Comparison of ENCODE assay signal across 1 cellular context in the genomic region with DNA sequence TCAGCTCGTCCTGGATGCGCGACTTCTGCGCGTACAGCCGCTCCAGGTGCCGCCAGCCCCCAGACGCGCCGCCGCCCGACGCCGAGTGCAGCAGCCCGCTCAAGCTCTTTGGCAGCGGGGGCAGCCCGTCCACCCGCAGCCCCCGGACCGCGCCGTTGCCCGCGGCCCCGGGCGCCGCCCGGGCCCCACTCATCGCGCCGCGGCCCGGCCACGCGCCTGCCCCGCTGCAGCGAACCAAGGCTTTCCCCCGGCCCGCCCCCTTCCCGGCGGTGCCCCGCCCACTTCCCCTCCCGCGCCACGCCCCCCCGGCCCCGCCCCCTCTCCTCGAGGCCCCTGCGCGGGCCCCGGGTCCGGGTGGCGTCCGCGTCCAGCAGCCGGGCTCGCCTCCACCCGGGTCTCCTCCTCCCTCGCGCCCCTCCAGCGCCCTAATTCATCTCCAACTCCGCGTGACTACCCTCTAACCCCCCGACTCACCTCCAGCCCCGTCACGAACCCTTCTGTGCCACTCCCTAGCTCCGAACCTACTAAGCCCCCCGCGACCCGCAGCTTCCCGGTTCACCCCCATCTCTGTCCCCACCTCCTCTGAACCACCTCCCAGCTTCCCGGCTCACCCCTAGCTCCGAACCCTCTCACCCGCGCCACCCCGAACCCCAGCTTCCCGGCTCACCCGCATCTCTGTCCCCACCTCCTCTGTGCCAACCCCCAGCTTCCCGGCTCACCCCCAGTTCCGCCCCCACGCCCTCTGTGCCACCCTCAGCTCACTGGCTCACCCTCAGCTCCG.
TF ChIP-seq lines count a peak whose summit lies in the region.

A gene (minus strand): TSS at position 236 of the 781 bp plus-strand sequence. CDS start 43 bp downstream, at position 193.

TF ChIP-seq in HEK293, 187 proteins besides CTCF, POLR2A, EP300 and RAD21 (continued from another document):
- TF ChIP-seq, protein P1, sequence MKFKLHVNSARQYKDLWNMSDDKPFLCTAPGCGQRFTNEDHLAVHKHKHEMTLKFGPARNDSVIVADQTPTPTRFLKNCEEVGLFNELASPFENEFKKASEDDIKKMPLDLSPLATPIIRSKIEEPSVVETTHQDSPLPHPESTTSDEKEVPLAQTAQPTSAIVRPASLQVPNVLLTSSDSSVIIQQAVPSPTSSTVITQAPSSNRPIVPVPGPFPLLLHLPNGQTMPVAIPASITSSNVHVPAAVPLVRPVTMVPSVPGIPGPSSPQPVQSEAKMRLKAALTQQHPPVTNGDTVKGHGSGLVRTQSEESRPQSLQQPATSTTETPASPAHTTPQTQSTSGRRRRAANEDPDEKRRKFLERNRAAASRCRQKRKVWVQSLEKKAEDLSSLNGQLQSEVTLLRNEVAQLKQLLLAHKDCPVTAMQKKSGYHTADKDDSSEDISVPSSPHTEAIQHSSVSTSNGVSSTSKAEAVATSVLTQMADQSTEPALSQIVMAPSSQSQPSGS (tag by site-specific recombination; IDR thresholded peaks at IDR 0.05; ENCODE audit: low read depth): no peak
- TF ChIP-seq SP2 (tag by site-specific recombination; IDR thresholded peaks at IDR 0.05) (no peak), ZNF555 (tag by site-specific recombination; conservative IDR thresholded peaks at IDR 0.05) (no peak), ZNF529 (tag by site-specific recombination; IDR thresholded peaks at IDR 0.05; ENCODE audit: insufficient replicate concordance) (no peak), ZNF10 (tag by site-specific recombination; IDR thresholded peaks at IDR 0.05) (no peak), ZNF670 (tag by site-specific recombination; IDR thresholded peaks at IDR 0.05; ENCODE audit: low read depth) (no peak), ZNF785 (tag by site-specific recombination; IDR thresholded peaks at IDR 0.05) (no peak; the same call in 1 of the 2 replicates), SCRT2 (tag by site-specific recombination; IDR thresholded peaks at IDR 0.05) (no peak), ZNF19 (tag by site-specific recombination; IDR thresholded peaks at IDR 0.05; ENCODE audit: low read depth) (no peak), TCF7L2 (IDR thresholded peaks at IDR 0.05; ENCODE audit: borderline replicate concordance, low read depth, low read length) (no peak), EGR2 (tag by site-specific recombination; IDR thresholded peaks at IDR 0.05; ENCODE audit: low read depth) (no peak), SP3 (tag by site-specific recombination; IDR thresholded peaks at IDR 0.05) (no peak; the same call in 1 of the 2 replicates), ZNF571 (tag by site-specific recombination; IDR thresholded peaks at IDR 0.05) (no peak; the same call in 1 of the 2 replicates), SP7 (tag by site-specific recombination; IDR thresholded peaks at IDR 0.05) (peak; percentile 78), ZNF138 (tag by site-specific recombination; IDR thresholded peaks at IDR 0.05; ENCODE audit: borderline replicate concordance) (no peak), ZNF169 (tag by site-specific recombination; IDR thresholded peaks at IDR 0.05) (no peak; the same call in 1 of the 2 replicates), ZNF221 (tag by site-specific recombination; IDR thresholded peaks at IDR 0.05; ENCODE audit: borderline replicate concordance) (no peak), BCL11B (tag by site-specific recombination; IDR thresholded peaks at IDR 0.05; ENCODE audit: low read depth) (no peak; the same call in 1 of the 2 replicates), ZBTB17 (tag by site-specific recombination; IDR thresholded peaks at IDR 0.05) (no peak), WT1 (tag by site-specific recombination; IDR thresholded peaks at IDR 0.05) (peak; percentile 76), MYNN (tag by site-specific recombination; IDR thresholded peaks at IDR 0.05; ENCODE audit: borderline replicate concordance) (no peak), ZNF292 (tag by site-specific recombination; IDR thresholded peaks at IDR 0.05; ENCODE audit: borderline replicate concordance, low read depth) (no peak), MEIS1 (CRISPR knock-in tag; IDR thresholded peaks at IDR 0.05; ENCODE audit: borderline replicate concordance) (0 out of 2 replicates have a peak, but pooled peaks have one; percentile 10), ZNF560 (tag by site-specific recombination; IDR thresholded peaks at IDR 0.05; ENCODE audit: borderline replicate concordance) (no peak), ZNF610 (tag by site-specific recombination; IDR thresholded peaks at IDR 0.05; ENCODE audit: borderline replicate concordance) (peak; percentile 51), SCRT1 (tag by site-specific recombination; IDR thresholded peaks at IDR 0.05; ENCODE audit: borderline replicate concordance) (no peak), ZNF423 (tag by site-specific recombination; IDR thresholded peaks at IDR 0.05) (no peak; the same call in 1 of the 2 replicates), ZNF239 (tag by site-specific recombination; IDR thresholded peaks at IDR 0.05) (no peak), ZNF473 (tag by site-specific recombination; IDR thresholded peaks at IDR 0.05) (peak; percentile 69; the same call in 1 of the 2 replicates), ZNF626 (tag by site-specific recombination; IDR thresholded peaks at IDR 0.05) (peak; percentile 54; the same call in 1 of the 2 replicates), KLF1 (tag by site-specific recombination; IDR thresholded peaks at IDR 0.05) (peak; percentile 57), ZNF391 (tag by site-specific recombination; IDR thresholded peaks at IDR 0.05; ENCODE audit: borderline replicate concordance, low read depth) (peak; percentile 84; the same call in 1 of the 2 replicates), ZNF335 (tag by site-specific recombination; conservative IDR thresholded peaks at IDR 0.05) (peak; percentile 95), ZNF843 (tag by site-specific recombination; IDR thresholded peaks at IDR 0.05) (peak; percentile 71; the same call in 1 of the 2 replicates)
- TF ChIP-seq, protein P2, sequence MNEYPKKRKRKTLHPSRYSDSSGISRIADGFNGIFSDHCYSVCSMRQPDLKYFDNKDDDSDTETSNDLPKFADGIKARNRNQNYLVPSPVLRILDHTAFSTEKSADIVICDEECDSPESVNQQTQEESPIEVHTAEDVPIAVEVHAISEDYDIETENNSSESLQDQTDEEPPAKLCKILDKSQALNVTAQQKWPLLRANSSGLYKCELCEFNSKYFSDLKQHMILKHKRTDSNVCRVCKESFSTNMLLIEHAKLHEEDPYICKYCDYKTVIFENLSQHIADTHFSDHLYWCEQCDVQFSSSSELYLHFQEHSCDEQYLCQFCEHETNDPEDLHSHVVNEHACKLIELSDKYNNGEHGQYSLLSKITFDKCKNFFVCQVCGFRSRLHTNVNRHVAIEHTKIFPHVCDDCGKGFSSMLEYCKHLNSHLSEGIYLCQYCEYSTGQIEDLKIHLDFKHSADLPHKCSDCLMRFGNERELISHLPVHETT (tag by site-specific recombination; IDR thresholded peaks at IDR 0.05): no peak; the same call in 1 of the 2 replicates
- TF ChIP-seq, protein P3, sequence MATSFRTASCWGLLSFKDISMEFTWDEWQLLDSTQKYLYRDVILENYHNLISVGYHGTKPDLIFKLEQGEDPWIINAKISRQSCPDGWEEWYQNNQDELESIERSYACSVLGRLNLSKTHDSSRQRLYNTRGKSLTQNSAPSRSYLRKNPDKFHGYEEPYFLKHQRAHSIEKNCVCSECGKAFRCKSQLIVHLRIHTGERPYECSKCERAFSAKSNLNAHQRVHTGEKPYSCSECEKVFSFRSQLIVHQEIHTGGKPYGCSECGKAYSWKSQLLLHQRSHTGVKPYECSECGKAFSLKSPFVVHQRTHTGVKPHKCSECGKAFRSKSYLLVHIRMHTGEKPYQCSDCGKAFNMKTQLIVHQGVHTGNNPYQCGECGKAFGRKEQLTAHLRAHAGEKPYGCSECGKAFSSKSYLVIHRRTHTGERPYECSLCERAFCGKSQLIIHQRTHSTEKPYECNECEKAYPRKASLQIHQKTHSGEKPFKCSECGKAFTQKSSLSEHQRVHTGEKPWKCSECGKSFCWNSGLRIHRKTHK (tag by site-specific recombination; IDR thresholded peaks at IDR 0.05): no peak
- TF ChIP-seq, protein P4, sequence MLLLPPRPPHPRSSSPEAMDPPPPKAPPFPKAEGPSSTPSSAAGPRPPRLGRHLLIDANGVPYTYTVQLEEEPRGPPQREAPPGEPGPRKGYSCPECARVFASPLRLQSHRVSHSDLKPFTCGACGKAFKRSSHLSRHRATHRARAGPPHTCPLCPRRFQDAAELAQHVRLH (tag by site-specific recombination; IDR thresholded peaks at IDR 0.05): peak; percentile 22; the same call in 1 of the 2 replicates
- TF ChIP-seq, protein P5, sequence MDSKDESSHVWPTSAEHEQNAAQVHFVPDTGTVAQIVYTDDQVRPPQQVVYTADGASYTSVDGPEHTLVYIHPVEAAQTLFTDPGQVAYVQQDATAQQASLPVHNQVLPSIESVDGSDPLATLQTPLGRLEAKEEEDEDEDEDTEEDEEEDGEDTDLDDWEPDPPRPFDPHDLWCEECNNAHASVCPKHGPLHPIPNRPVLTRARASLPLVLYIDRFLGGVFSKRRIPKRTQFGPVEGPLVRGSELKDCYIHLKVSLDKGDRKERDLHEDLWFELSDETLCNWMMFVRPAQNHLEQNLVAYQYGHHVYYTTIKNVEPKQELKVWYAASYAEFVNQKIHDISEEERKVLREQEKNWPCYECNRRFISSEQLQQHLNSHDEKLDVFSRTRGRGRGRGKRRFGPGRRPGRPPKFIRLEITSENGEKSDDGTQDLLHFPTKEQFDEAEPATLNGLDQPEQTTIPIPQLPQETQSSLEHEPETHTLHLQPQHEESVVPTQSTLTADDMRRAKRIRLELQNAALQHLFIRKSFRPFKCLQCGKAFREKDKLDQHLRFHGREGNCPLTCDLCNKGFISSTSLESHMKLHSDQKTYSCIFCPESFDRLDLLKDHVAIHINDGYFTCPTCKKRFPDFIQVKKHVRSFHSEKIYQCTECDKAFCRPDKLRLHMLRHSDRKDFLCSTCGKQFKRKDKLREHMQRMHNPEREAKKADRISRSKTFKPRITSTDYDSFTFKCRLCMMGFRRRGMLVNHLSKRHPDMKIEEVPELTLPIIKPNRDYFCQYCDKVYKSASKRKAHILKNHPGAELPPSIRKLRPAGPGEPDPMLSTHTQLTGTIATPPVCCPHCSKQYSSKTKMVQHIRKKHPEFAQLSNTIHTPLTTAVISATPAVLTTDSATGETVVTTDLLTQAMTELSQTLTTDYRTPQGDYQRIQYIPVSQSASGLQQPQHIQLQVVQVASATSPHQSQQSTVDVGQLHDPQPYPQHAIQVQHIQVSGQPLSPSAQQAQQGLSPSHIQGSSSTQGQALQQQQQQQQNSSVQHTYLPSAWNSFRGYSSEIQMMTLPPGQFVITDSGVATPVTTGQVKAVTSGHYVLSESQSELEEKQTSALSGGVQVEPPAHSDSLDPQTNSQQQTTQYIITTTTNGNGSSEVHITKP (tag by site-specific recombination; IDR thresholded peaks at IDR 0.05): peak; percentile 36; the same call in 1 of the 2 replicates
- TF ChIP-seq, protein P6, sequence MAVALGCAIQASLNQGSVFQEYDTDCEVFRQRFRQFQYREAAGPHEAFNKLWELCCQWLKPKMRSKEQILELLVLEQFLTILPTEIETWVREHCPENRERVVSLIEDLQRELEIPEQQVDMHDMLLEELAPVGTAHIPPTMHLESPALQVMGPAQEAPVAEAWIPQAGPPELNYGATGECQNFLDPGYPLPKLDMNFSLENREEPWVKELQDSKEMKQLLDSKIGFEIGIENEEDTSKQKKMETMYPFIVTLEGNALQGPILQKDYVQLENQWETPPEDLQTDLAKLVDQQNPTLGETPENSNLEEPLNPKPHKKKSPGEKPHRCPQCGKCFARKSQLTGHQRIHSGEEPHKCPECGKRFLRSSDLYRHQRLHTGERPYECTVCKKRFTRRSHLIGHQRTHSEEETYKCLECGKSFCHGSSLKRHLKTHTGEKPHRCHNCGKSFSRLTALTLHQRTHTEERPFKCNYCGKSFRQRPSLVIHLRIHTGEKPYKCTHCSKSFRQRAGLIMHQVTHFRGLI (tag by site-specific recombination; IDR thresholded peaks at IDR 0.05): no peak; the same call in 1 of the 2 replicates
